25 cellular contexts compared by ENCODE assay signal in the genomic region with DNA sequence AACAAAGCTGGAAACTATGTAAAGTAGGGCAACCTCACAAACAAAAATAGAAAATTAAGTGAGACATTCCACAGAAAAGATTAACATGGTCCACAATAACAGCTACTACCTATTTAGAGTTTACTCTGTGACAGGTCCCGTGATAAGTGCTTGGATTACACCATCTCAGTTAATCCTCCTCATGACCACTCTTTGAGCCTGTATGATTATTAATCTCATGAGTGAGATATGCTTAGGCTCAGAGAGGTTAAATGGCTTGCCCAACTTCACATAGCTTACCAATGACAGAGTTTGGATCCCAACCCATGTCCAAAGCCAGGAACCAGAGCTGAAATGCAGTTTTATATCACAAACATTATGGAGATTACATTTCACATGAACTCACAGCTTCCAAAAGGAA.
"Had no signal": no experiment of that assay in that cellular context is flagged by ENCODE, and none has a peak within 500 bp of the region (broad histone marks: within the 10 kb centered on the region; RNA-seq: fewer than 3 reads in every experiment).

No MANE protein-coding gene starts in this region.

- H3K4me3 ChIP-seq: breast epithelium, cardiac muscle cell, colonic mucosa, dorsolateral prefrontal cortex had no signal

- DNase-seq: activated CD4-positive, alpha-beta memory T cell treated with anti-CD3 and anti-CD28 coated beads, Interleukin-2, amount 10 ng/mL, durations not matched to agents 7 days and 5 days; activated CD4-positive, alpha-beta T cell treated with anti-CD3 and anti-CD28 coated beads for 1 hour; activated CD4-positive, alpha-beta T cell treated with anti-CD3 and anti-CD28 coated beads for 4 hours; activated CD4-positive, alpha-beta T cell treated with anti-CD3 and anti-CD28 coated beads, Interleukin-2, amount 50 U/mL, for 4 hours; activated CD8-positive, alpha-beta memory T cell treated with anti-CD3 and anti-CD28 coated beads, Interleukin-2, amount 50 U/mL, for 48 hours; activated gamma-delta T cell; activated naive CD4-positive, alpha-beta T cell; activated T-cell treated with anti-CD3 and anti-CD28 coated beads for 4 hours; activated T-cell treated with anti-CD3 and anti-CD28 coated beads, Interleukin-2, amount 50 U/mL, for 24 hours; activated T-cell treated with anti-CD3 and anti-CD28 coated beads, Interleukin-2, amount 50 U/mL, for 72 hours; amygdala; aorta; central memory CD4-positive, alpha-beta T cell; cerebellar nuclear complex; colonic mucosa; dorsolateral prefrontal cortex; effector memory CD4-positive, alpha-beta T cell; head of caudate nucleus; T-helper 9 cell had no signal

- ATAC-seq: activated T-cell treated with anti-CD3 and anti-CD28 coated beads, Interleukin-2, amount 50 U/mL, for 72 hours; esophagus mucosa had no signal

- H3K27me3 ChIP-seq: breast epithelium, cardiac muscle cell, colonic mucosa, dorsolateral prefrontal cortex had no signal

- H3K9me3 ChIP-seq: breast epithelium, colonic mucosa had no signal

- H3K36me3 ChIP-seq: breast epithelium, cardiac muscle cell, colonic mucosa had no signal

- H3K27ac ChIP-seq: breast epithelium, cardiac muscle cell, colonic mucosa, dorsolateral prefrontal cortex, VCaP had no signal

- H3K4me1 ChIP-seq: breast epithelium, colonic mucosa had no signal

- FAIRE-seq: frontal cortex, TTC549 had no signal
